Comparison of ENCODE assay signal across 21 cellular contexts in the genomic region with DNA sequence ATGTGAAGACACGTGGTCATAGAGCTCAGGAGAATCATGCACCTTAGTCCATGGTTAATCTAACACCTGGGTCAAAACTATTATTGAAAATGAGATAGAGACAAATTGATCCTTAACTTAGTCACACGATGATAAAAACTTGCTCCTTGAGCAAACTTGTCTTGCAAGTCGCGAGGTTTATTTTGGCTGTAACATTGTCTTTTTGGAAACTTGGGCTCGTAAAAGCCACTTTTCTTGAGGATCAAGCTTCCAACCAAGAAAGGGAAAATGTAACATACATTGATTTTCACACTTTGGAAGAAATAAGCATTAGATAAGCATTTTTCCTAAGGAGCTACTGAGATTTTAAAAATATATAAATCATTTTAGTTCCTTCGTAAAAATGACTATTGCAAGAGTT.
"Had no signal": no experiment of that assay in that cellular context is flagged by ENCODE, and none has a peak within 500 bp of the region (broad histone marks: within the 10 kb centered on the region; RNA-seq: fewer than 3 reads in every experiment).

No MANE protein-coding gene starts in this region.

- H3K4me1 Mint-ChIP-seq: activated CD8-positive, alpha-beta memory T cell treated with anti-CD3 and anti-CD28 coated beads, Interleukin-2, amount 10 ng/mL, durations not matched to agents 7 days and 5 days; nephron had no signal

- H3K27me3 ChIP-seq: breast epithelium, esophagus muscularis mucosa, left lung, right lobe of liver had no signal

- ATAC-seq: activated CD8-positive, alpha-beta memory T cell treated with anti-CD3 and anti-CD28 coated beads, Interleukin-2, amount 10 ng/mL, durations not matched to agents 7 days and 5 days; activated CD8-positive, alpha-beta T cell treated with anti-CD3 and anti-CD28 coated beads for 36 hours; activated naive CD4-positive, alpha-beta T cell treated with anti-CD3 and anti-CD28 coated beads, Interleukin-2, amount 50 U/mL, for 72 hours; activated T-cell treated with anti-CD3 and anti-CD28 coated beads, Interleukin-2, amount 50 U/mL, for 72 hours; left lung; lower lobe of right lung; right lobe of liver had no signal

- H3K27ac Mint-ChIP-seq: activated CD8-positive, alpha-beta memory T cell treated with anti-CD3 and anti-CD28 coated beads, Interleukin-2, amount 10 ng/mL, durations not matched to agents 7 days and 5 days; activated CD8-positive, alpha-beta T cell treated with anti-CD3 and anti-CD28 coated beads for 36 hours; activated naive CD4-positive, alpha-beta T cell treated with anti-CD3 and anti-CD28 coated beads, Interleukin-2, amount 50 U/mL, for 72 hours; activated T-cell treated with anti-CD3 and anti-CD28 coated beads, Interleukin-2, amount 50 U/mL, for 72 hours; dendritic cell treated with granulocyte-macrophage colony-stimulating factor and Interleukin-4, amounts not matched to agents 40 ng/mL and 50 ng/mL, for 4 days; endodermal cell; nephron had no signal

- H3K4me3 ChIP-seq: breast epithelium, esophagus muscularis mucosa, left lung, lower lobe of right lung, right lobe of liver, thoracic aorta had no signal

- H3K9me3 Mint-ChIP-seq: activated CD8-positive, alpha-beta T cell treated with anti-CD3 and anti-CD28 coated beads for 36 hours had no signal

- H3K27me3 Mint-ChIP-seq: dendritic cell treated with granulocyte-macrophage colony-stimulating factor and Interleukin-4, amounts not matched to agents 40 ng/mL and 50 ng/mL, for 4 days had no signal

- H3K9me3 ChIP-seq: breast epithelium, esophagus muscularis mucosa, left lung, lower lobe of right lung, right lobe of liver, thoracic aorta had no signal

- H3K36me3 ChIP-seq: breast epithelium, esophagus muscularis mucosa, left lung, lower lobe of right lung, right lobe of liver, thoracic aorta had no signal

- H3K4me3 Mint-ChIP-seq: activated CD8-positive, alpha-beta memory T cell treated with anti-CD3 and anti-CD28 coated beads, Interleukin-2, amount 10 ng/mL, durations not matched to agents 7 days and 5 days; activated CD8-positive, alpha-beta T cell treated with anti-CD3 and anti-CD28 coated beads for 36 hours; activated T-cell treated with anti-CD3 and anti-CD28 coated beads, Interleukin-2, amount 50 U/mL, for 72 hours; dendritic cell treated with granulocyte-macrophage colony-stimulating factor and Interleukin-4, amounts not matched to agents 40 ng/mL and 50 ng/mL, for 4 days; endodermal cell; nephron had no signal

- H3K4me1 ChIP-seq: left lung, lower lobe of right lung, right lobe of liver had no signal

- H3K27ac ChIP-seq: esophagus muscularis mucosa, left lung, lower lobe of right lung, right lobe of liver, thoracic aorta had no signal

- H3K36me3 Mint-ChIP-seq: activated CD8-positive, alpha-beta memory T cell treated with anti-CD3 and anti-CD28 coated beads, Interleukin-2, amount 10 ng/mL, durations not matched to agents 7 days and 5 days had no signal

- DNase-seq: activated CD4-positive, alpha-beta T cell treated with anti-CD3 and anti-CD28 coated beads, Interleukin-2, amount 50 U/mL, for 1 hour; activated CD8-positive, alpha-beta memory T cell treated with anti-CD3 and anti-CD28 coated beads, Interleukin-2, amount 10 ng/mL, durations not matched to agents 7 days and 5 days; activated CD8-positive, alpha-beta T cell treated with anti-CD3 and anti-CD28 coated beads for 36 hours; activated naive CD4-positive, alpha-beta T cell; activated T-cell treated with anti-CD3 and anti-CD28 coated beads for 4 hours; activated T-cell treated with anti-CD3 and anti-CD28 coated beads, Interleukin-2, amount 50 U/mL, for 72 hours; central memory CD4-positive, alpha-beta T cell; left lung; lower lobe of right lung; right lobe of liver; stimulated activated CD4-positive, alpha-beta T cell treated with anti-CD3 and anti-CD28 coated beads, Interleukin-2, amount 100 ng/mL, for 48 hours; stimulated activated naive CD4-positive, alpha-beta T cell treated with Interleukin-2 at 50 U/mL for 16 hours; T-helper 9 cell; trophoblast cell had no signal
